ENCODE assay signal across 16 cellular contexts in genomic region chr22:49951678-49951985, GRCh38. TPM values are rescaled to one million over a fixed set of nuclear protein-coding genes. Genes with fewer than 3 reads are reported as not detected.
DNase-seq lines count a peak whose midpoint lies in the region; ATAC-seq and TF ChIP-seq lines count a peak whose summit lies in the region.
"Had no signal": no experiment of that assay in that cellular context is flagged by ENCODE, and none has a peak within 500 bp of the region (broad histone marks: within the 10 kb centered on the region; RNA-seq: fewer than 3 reads in every experiment).

No MANE protein-coding gene starts in this region.

- H4K20me1 ChIP-seq in PC-9 (ENCODE audit: insufficient read depth), result no peaks in the 10 kb centered on the region

- no peaks in the 10 kb centered on the region for H3K9me3 Mint-ChIP-seq in activated CD8-positive, alpha-beta memory T cell treated with anti-CD3 and anti-CD28 coated beads, Interleukin-2, amount 10 ng/mL, durations not matched to agents 7 days and 5 days (ENCODE audit: low read depth)
- H3K9me3 Mint-ChIP-seq: activated T-cell treated with anti-CD3 and anti-CD28 coated beads, Interleukin-2, amount 50 U/mL, for 72 hours; naive B cell had no signal

- H3K9me3 ChIP-seq in PC-9 (ENCODE audit: insufficient read depth, low read depth), result no peaks in the 10 kb centered on the region
- H3K9me3 ChIP-seq in trophoblast cell (ENCODE audit: insufficient read depth, low read depth, low read length), result peaks cover 2% of the 10 kb centered on the region
- H3K9me3 ChIP-seq: ascending aorta, gastrocnemius medialis had no signal

- H2BK12ac ChIP-seq in trophoblast cell (ENCODE audit: low read length), result peak overlapping the region; percentile 99

- peak overlapping the region; percentile 95 for H3K14ac ChIP-seq in trophoblast cell (ENCODE audit: low read length)

- no peak overlapping the region for H3K4me3 ChIP-seq in PC-9
- no peak overlapping the region for H3K4me3 ChIP-seq in trophoblast cell (ENCODE audit: low read depth, low read length)
- H3K4me3 ChIP-seq: ascending aorta, gastrocnemius medialis had no signal

- H2BK5ac ChIP-seq in trophoblast cell (ENCODE audit: low read depth, low read length, poor library complexity), result peak overlapping the region; percentile 99

- BruUV-seq in PC-9 (replicated peaks; lab: Mats Ljungman, UMichigan), result no TSS peak

- H3K36me3 Mint-ChIP-seq in activated CD8-positive, alpha-beta memory T cell treated with anti-CD3 and anti-CD28 coated beads, Interleukin-2, amount 10 ng/mL, durations not matched to agents 7 days and 5 days, result no peaks in the 10 kb centered on the region
- H3K36me3 Mint-ChIP-seq: naive B cell had no signal

- H3K27ac Mint-ChIP-seq in activated CD8-positive, alpha-beta memory T cell treated with anti-CD3 and anti-CD28 coated beads, Interleukin-2, amount 10 ng/mL, durations not matched to agents 7 days and 5 days, result no peak overlapping the region
- H3K27ac Mint-ChIP-seq: activated T-cell treated with anti-CD3 and anti-CD28 coated beads, Interleukin-2, amount 50 U/mL, for 72 hours had no signal

- H4K8ac ChIP-seq in trophoblast cell (ENCODE audit: low read depth, low read length), result peak overlapping the region; percentile 91

- ATAC-seq in foreskin keratinocyte, result peak; percentile 3
- ATAC-seq in activated CD8-positive, alpha-beta memory T cell treated with anti-CD3 and anti-CD28 coated beads, Interleukin-2, amount 10 ng/mL, durations not matched to agents 7 days and 5 days, result no peak
- ATAC-seq: activated T-cell treated with anti-CD3 and anti-CD28 coated beads, Interleukin-2, amount 50 U/mL, for 72 hours; gastrocnemius medialis; sciatic nerve had no signal

- peak overlapping the region; percentile 92 for H3K4ac ChIP-seq in trophoblast cell (ENCODE audit: low read depth, low read length)

- H3K36me3 ChIP-seq in PC-9 (ENCODE audit: low read depth) (no peaks in the 10 kb centered on the region), trophoblast cell (ENCODE audit: control insufficient read depth in 1 of 2, insufficient read depth in 2 of 2, low read length in 2 of 2) (no peaks in the 10 kb centered on the region)
- H3K36me3 ChIP-seq: ascending aorta, gastrocnemius medialis had no signal

- no peak overlapping the region for H3K23ac ChIP-seq in trophoblast cell (ENCODE audit: low read length)

- peak overlapping the region; percentile 100 for H4K91ac ChIP-seq in trophoblast cell (ENCODE audit: low read depth, low read length)

- H3K4me3 Mint-ChIP-seq in activated CD8-positive, alpha-beta memory T cell treated with anti-CD3 and anti-CD28 coated beads, Interleukin-2, amount 10 ng/mL, durations not matched to agents 7 days and 5 days, result no peak overlapping the region
- H3K4me3 Mint-ChIP-seq: activated T-cell treated with anti-CD3 and anti-CD28 coated beads, Interleukin-2, amount 50 U/mL, for 72 hours; naive B cell had no signal

- peak overlapping the region; percentile 99 for H2AK5ac ChIP-seq in trophoblast cell (ENCODE audit: low read length)

- peaks cover 43% of the 10 kb centered on the region for H3K4me1 ChIP-seq in PC-9 (replicated peaks; ENCODE audit: insufficient read depth)
- H3K4me1 ChIP-seq in foreskin keratinocyte, result peaks cover 19% of the 10 kb centered on the region
- H3K4me1 ChIP-seq in trophoblast cell (ENCODE audit: control insufficient read depth in 1 of 2, insufficient read depth in 2 of 2, low read length in 2 of 2), result peaks cover 49 to 58% of the 10 kb centered on the region in 2 experiments

- H4K12ac ChIP-seq in trophoblast cell (ENCODE audit: low read depth, low read length), result peak overlapping the region; percentile 60

- peaks cover 66% of the 10 kb centered on the region for H3K79me1 ChIP-seq in trophoblast cell (ENCODE audit: low read length)

- peak overlapping the region; percentile 95 for H3K18ac ChIP-seq in trophoblast cell (ENCODE audit: low read length)

- no peaks in the 10 kb centered on the region for H3K4me1 Mint-ChIP-seq in activated CD8-positive, alpha-beta memory T cell treated with anti-CD3 and anti-CD28 coated beads, Interleukin-2, amount 10 ng/mL, durations not matched to agents 7 days and 5 days

- TF ChIP-seq CTCF in 22Rv1 (IDR thresholded peaks at IDR 0.05), result no peak
- no peak for TF ChIP-seq CTCF in PC-9 (conservative IDR thresholded peaks at IDR 0.05)
- no peak for TF ChIP-seq CTCF in foreskin keratinocyte (conservative IDR thresholded peaks at IDR 0.05)

- H3K27me3 ChIP-seq in PC-9 (ENCODE audit: insufficient read depth, low read depth) (no peaks in the 10 kb centered on the region), foreskin keratinocyte (no peaks in the 10 kb centered on the region), trophoblast cell (ENCODE audit: insufficient read depth, low read length) (no peaks in the 10 kb centered on the region)
- H3K27me3 ChIP-seq: ascending aorta, gastrocnemius medialis had no signal

- intact Hi-C loops in PC-9 (cut with micrococcal nuclease; ENCODE audit: unreplicated experiment), result loop anchor here (1.0 kb wide), 2 partner anchors 9 to 15 kb away; partner anchors contain the start of gene PIM3

- POLR2A ChIA-PET in PC-9 (lab: Charles Lee; ENCODE audit: unreplicated experiment), result interaction anchor here (0.6 to 1.6 kb wide), 5 partner anchors 9 to 1669 kb away, joined by 3 to 20 read pairs (median 8); partner anchors contain the start of gene PIM3

- no peak overlapping the region for H3K9ac ChIP-seq in trophoblast cell (ENCODE audit: low read length)

- DNase-seq in PC-9, result no peak
- no peak for DNase-seq in foreskin keratinocyte
- DNase-seq in trophoblast cell, result no peak
- DNase-seq in activated gamma-delta T cell treated with Interleukin-2 at 50 U/mL for 16 hours, result no peak
- DNase-seq in cerebellar cortex (ENCODE audit: low spot score), result no peak
- DNase-seq in amniotic stem cell (lab: John Stamatoyannopoulos, UW), result no peak
- DNase-seq in activated CD8-positive, alpha-beta memory T cell treated with anti-CD3 and anti-CD28 coated beads, Interleukin-2, amount 10 ng/mL, durations not matched to agents 7 days and 5 days, result no peak
- DNase-seq: activated T-cell treated with anti-CD3 and anti-CD28 coated beads, Interleukin-2, amount 50 U/mL, for 72 hours; effector CD4-positive, alpha-beta T cell; gastrocnemius medialis; MV-4-11; NK-92 treated with Interleukin-12 subunit alpha and Interleukin-12 subunit beta, amount 100 ng/mL, for 24 hours had no signal

- no peaks in the 10 kb centered on the region for H3K27me3 Mint-ChIP-seq in activated CD8-positive, alpha-beta memory T cell treated with anti-CD3 and anti-CD28 coated beads, Interleukin-2, amount 10 ng/mL, durations not matched to agents 7 days and 5 days
- H3K27me3 Mint-ChIP-seq: naive B cell had no signal

- no CpG with 5 or more reads among the region's 4 CpGs for WGBS in trophoblast cell (ENCODE audit: extremely low coverage, insufficient coverage, insufficient read length)

- peak overlapping the region; percentile 100 for H2BK120ac ChIP-seq in trophoblast cell (ENCODE audit: insufficient read depth, low read length, poor library complexity)

- H2AFZ ChIP-seq in PC-9 (no peak overlapping the region), trophoblast cell (ENCODE audit: insufficient read depth, low read length, poor library complexity) (peak overlapping the region; percentile 61)

- CTCF ChIA-PET in PC-9 (lab: Charles Lee), result interaction anchor here (0.7 to 1.0 kb wide), 3 partner anchors 10 to 19 kb away, joined by 3 to 4 read pairs (median 3); no protein-coding TSS in a partner anchor
- CTCF ChIA-PET in activated CD8-positive, alpha-beta memory T cell treated with anti-CD3 and anti-CD28 coated beads, Interleukin-2, amount 10 ng/mL, durations not matched to agents 7 days and 5 days (lab: Charles Lee), result no interaction called here

- H3K4me2 ChIP-seq in PC-9 (peak overlapping the region; percentile 50), trophoblast cell (ENCODE audit: low read length) (peak overlapping the region; percentile 8)

- no peaks in the 10 kb centered on the region for H3K9me2 ChIP-seq in PC-9 (ENCODE audit: insufficient read depth)

- peak overlapping the region; percentile 99 for H3K27ac ChIP-seq in 22Rv1
- peak overlapping the region; percentile 57 for H3K27ac ChIP-seq in PC-9
- peak overlapping the region; percentile 84 for H3K27ac ChIP-seq in foreskin keratinocyte
- H3K27ac ChIP-seq in trophoblast cell (ENCODE audit: low read depth, low read length), result peak overlapping the region; percentile 97
- H3K27ac ChIP-seq: gastrocnemius medialis had no signal

- peaks cover 19% of the 10 kb centered on the region for H3F3A ChIP-seq in PC-9 (ENCODE audit: insufficient read depth, low read depth)

- H3K79me2 ChIP-seq in PC-9 (ENCODE audit: low read depth) (no peaks in the 10 kb centered on the region), trophoblast cell (ENCODE audit: control insufficient read depth, insufficient read depth, low read length, poor library complexity) (peaks cover 20% of the 10 kb centered on the region)

RNA-seq across cellular contexts. Expression of gene PIM3, which starts 8.9 kb away (rescaled TPM):
- total RNA-seq in PC-9 (2021) (67.0 and 84.8 TPM in 2 replicates), foreskin keratinocyte (11.9 and 15.8 TPM in 2 replicates)
- polyA plus RNA-seq in foreskin keratinocyte, result 13.6 and 16.6 TPM in 2 replicates
- 66.6 and 72.8 TPM in 2 replicates for polyA plus RNA-seq in trophoblast cell (2013)
- total RNA-seq in activated CD8-positive, alpha-beta memory T cell treated with anti-CD3 and anti-CD28 coated beads, Interleukin-2, amount 10 ng/mL, durations not matched to agents 7 days and 5 days, result 10 to 100 TPM; 53.4 to 79.7 TPM

RNA-seq across cellular contexts. Expression of gene CRELD2, which starts 33.2 kb away (rescaled TPM):
- 30.7 and 34.1 TPM in 2 replicates for total RNA-seq in PC-9 (2021)
- 35.9 and 43.2 TPM in 2 replicates for total RNA-seq in foreskin keratinocyte
- polyA plus RNA-seq in foreskin keratinocyte, result 46.6 and 61.7 TPM in 2 replicates
- polyA plus RNA-seq in trophoblast cell (2013), result 42.2 and 46.8 TPM in 2 replicates
- 10 to 100 TPM; 43.9 to 51.2 TPM for total RNA-seq in activated CD8-positive, alpha-beta memory T cell treated with anti-CD3 and anti-CD28 coated beads, Interleukin-2, amount 10 ng/mL, durations not matched to agents 7 days and 5 days

RNA-seq across cellular contexts. Expression of gene ALG12, which starts 33.4 kb away (rescaled TPM):
- total RNA-seq in PC-9 (2021) (16.8 and 19.2 TPM in 2 replicates), foreskin keratinocyte (12.7 and 15.4 TPM in 2 replicates)
- polyA plus RNA-seq in foreskin keratinocyte, result 16.2 and 17.5 TPM in 2 replicates
- polyA plus RNA-seq in trophoblast cell (2013), result 22.3 and 22.8 TPM in 2 replicates
- 10 to 100 TPM; 16.8 to 18.8 TPM for total RNA-seq in activated CD8-positive, alpha-beta memory T cell treated with anti-CD3 and anti-CD28 coated beads, Interleukin-2, amount 10 ng/mL, durations not matched to agents 7 days and 5 days
